In the genomic region with DNA sequence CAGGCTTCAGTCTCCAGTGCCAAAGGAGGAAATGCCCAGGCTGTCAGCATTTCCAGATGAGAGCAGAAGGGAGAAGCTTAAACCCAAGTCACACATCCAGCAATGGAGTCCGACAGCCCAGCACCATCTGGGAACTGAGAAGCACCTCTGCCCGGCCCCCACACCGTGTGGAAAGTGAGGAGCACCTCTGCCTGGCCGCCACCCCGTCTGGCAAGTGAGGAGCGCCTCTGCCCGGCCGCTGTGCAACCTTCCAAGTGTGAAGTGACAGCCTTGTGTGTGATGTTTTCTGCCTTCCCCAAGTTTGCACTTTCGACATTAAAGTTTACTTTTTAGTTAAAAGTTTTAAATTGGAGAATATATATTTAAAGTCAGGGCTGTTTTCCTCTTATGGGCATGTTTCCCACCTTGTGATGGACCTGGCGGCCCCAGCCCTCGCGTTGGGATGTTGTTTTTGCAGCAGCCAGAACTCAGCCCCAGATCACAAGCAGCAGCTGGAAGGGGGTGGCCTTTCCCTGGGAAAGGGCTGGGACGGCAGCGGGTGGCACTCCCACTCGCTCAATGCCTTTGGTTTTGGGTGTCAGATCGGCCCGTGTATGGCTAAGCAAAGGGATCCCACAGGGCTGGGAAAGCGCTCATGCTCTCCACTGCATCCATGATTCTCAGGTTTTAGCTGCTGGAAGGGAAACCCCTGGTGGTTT, we compare ENCODE assay signal across 23 cellular contexts. TPM values are rescaled to one million over a fixed set of nuclear protein-coding genes. Genes with fewer than 3 reads are reported as not detected.
DNase-seq lines count a peak whose midpoint lies in the region; ATAC-seq, FAIRE-seq and TF ChIP-seq lines count a peak whose summit lies in the region.
"Had no signal": no experiment of that assay in that cellular context is flagged by ENCODE, and none has a peak within 500 bp of the region (broad histone marks: within the 10 kb centered on the region; RNA-seq: fewer than 3 reads in every experiment).

No MANE protein-coding gene starts in this region.

- TF ChIP-seq CTCF in MCF 10A (IDR thresholded peaks at IDR 0.05; ENCODE audit: unreplicated experiment) (no peak), breast epithelium (IDR thresholded peaks at IDR 0.05) (no peak), K562 (IDR thresholded peaks at IDR 0.05 in 2 of 3, conservative IDR thresholded peaks at IDR 0.05 in 1 of 3; ENCODE audit: insufficient read depth in 2 of 3, low read depth in 1 of 3, low read length in 3 of 3) (no peak), tibial artery (IDR thresholded peaks at IDR 0.05) (no peak)

- intact Hi-C loops in MCF 10A (cut with micrococcal nuclease): no loop called here
- intact Hi-C loops in breast epithelium (cut with DNase I; ENCODE audit: low total_unique reads): no loop called here
- intact Hi-C loops in K562 (cut with micrococcal nuclease): no loop called here
- intact Hi-C loops in tibial artery (cut with DNase I; ENCODE audit: low total_unique reads): no loop called here

- peak; percentile 35 for ATAC-seq in K562
- ATAC-seq: Panc1 had no signal

- H3K9me1 ChIP-seq in K562 (ENCODE audit: control insufficient read depth, insufficient read depth, low read length): no peaks in the 10 kb centered on the region

- TSS peak; percentile 51 for BruUV-seq in MCF 10A (replicated peaks; lab: Mats Ljungman, UMichigan)
- no TSS peak for BruUV-seq in K562 (replicated peaks; lab: Mats Ljungman, UMichigan)

- TF ChIP-seq POLR2A in breast epithelium (IDR thresholded peaks at IDR 0.05): no peak
- TF ChIP-seq POLR2A in K562 (conservative IDR thresholded peaks at IDR 0.05): no peak

- no peaks in the 10 kb centered on the region for H3K9me3 Mint-ChIP-seq in MCF 10A (ENCODE audit: unreplicated experiment)
- H3K9me3 Mint-ChIP-seq: CD4-positive, alpha-beta T cell; H9; T-helper 1 cell treated with Interleukin-12 subunit alpha and Interleukin-12 subunit beta and Interleukin-4 antibody, amounts not matched to agents 30 μg/mL and 1 μg/mL, for 36 hours had no signal

- no peak overlapping the region for H3K4me3 Mint-ChIP-seq in MCF 10A (ENCODE audit: unreplicated experiment)
- H3K4me3 Mint-ChIP-seq: B cell; CD4-positive, alpha-beta T cell; H9; T-helper 1 cell treated with Interleukin-12 subunit alpha and Interleukin-12 subunit beta and Interleukin-4 antibody, amounts not matched to agents 30 μg/mL and 1 μg/mL, for 36 hours had no signal

- H3K4me1 ChIP-seq in breast epithelium (no peaks in the 10 kb centered on the region), K562 (replicated peaks in 1 of 2; ENCODE audit: control insufficient read depth in 2 of 2, insufficient read depth in 2 of 2, low read length in 2 of 2) (peaks cover 0 to 48% of the 10 kb centered on the region in 2 experiments; a peak in 2 of 5 replicates), tibial artery (peaks cover 0 to 12% (median 0%) of the 10 kb centered on the region in 4 donors)
- H3K4me1 ChIP-seq: SJCRH30 had no signal

- CTCF ChIA-PET in MCF 10A (lab: Yijun Ruan, JAX) (no interaction called here), K562 (lab: Yijun Ruan, JAX; ENCODE audit: low intra/inter-chr PET ratio) (no interaction called here)

- in situ Hi-C loops in K562 (cut with MboI): no loop called here

- H3K4me3 ChIP-seq in breast epithelium (no peak overlapping the region), H7 (ENCODE audit: insufficient read depth, low read depth, low read length) (no peak overlapping the region), K562 (no peak overlapping the region), tibial artery (no peak overlapping the region)
- H3K4me3 ChIP-seq: SJCRH30 had no signal

- no peak overlapping the region for H3K4me2 ChIP-seq in K562 (ENCODE audit: insufficient read depth, low read length)

- H3K27me3 ChIP-seq in breast epithelium (no peaks in the 10 kb centered on the region), H7 (ENCODE audit: control insufficient read depth, insufficient read depth, low read length) (no peaks in the 10 kb centered on the region), K562 (ENCODE audit: control insufficient read depth in 2 of 2, insufficient read depth in 2 of 2, low read length in 2 of 2) (no peaks in the 10 kb centered on the region), tibial artery (no peaks in the 10 kb centered on the region)
- H3K27me3 ChIP-seq: SJCRH30 had no signal

- H3K36me3 ChIP-seq in breast epithelium (no peaks in the 10 kb centered on the region), H7 (replicated peaks; ENCODE audit: control insufficient read depth, insufficient read depth, low read length) (peaks cover 35% of the 10 kb centered on the region), K562 (ENCODE audit: control insufficient read depth, insufficient read depth, low read length) (peaks cover 63% of the 10 kb centered on the region), tibial artery (peaks cover 29 to 59% (median 47%) of the 10 kb centered on the region in 3 donors)

- no peak overlapping the region for H2AFZ ChIP-seq in K562 (ENCODE audit: low read depth, low read length)

- DNase-seq in MCF 10A (ENCODE audit: unreplicated experiment) (no peak), breast epithelium (ENCODE audit: low spot score in 2 of 2) (no peak), H7 (peak; percentile 32), K562 (ENCODE audit: extremely low read depth in 1 of 4, low spot score in 3 of 4) (no peak), tibial artery (no peak), pons (ENCODE audit: low spot score) (no peak), AG08396 (ENCODE audit: low spot score) (no peak)
- DNase-seq: CD4-positive, alpha-beta T cell; COR-L47; GDM1; H9; KG1; NCI-H1105; NCI-H2029 treated with DMSO at 0.1 percent for 48 hours; NCI-H2171; NCI-H345; NCI-H524; NCI-H82 had no signal

- H3K27ac ChIP-seq in breast epithelium: no peak overlapping the region
- H3K27ac ChIP-seq in K562 (ENCODE audit: extremely low read depth, low read depth, low read length): no peak overlapping the region
- H3K27ac ChIP-seq in tibial artery: no peak overlapping the region
- H3K27ac ChIP-seq: SJCRH30 had no signal

- no peaks in the 10 kb centered on the region for H3K27me3 Mint-ChIP-seq in MCF 10A (ENCODE audit: insufficient read depth, unreplicated experiment)
- H3K27me3 Mint-ChIP-seq: B cell; CD4-positive, alpha-beta T cell had no signal

- no peak overlapping the region for H3K27ac Mint-ChIP-seq in MCF 10A (ENCODE audit: low read depth, unreplicated experiment)
- H3K27ac Mint-ChIP-seq: B cell; CD4-positive, alpha-beta T cell; T-helper 1 cell treated with Interleukin-12 subunit alpha and Interleukin-12 subunit beta and Interleukin-4 antibody, amounts not matched to agents 30 μg/mL and 1 μg/mL, for 36 hours had no signal

- H3K9me3 ChIP-seq in breast epithelium (no peaks in the 10 kb centered on the region), K562 (replicated peaks; ENCODE audit: control insufficient read depth, insufficient read depth, low read depth, low read length) (no peaks in the 10 kb centered on the region), tibial artery (no peaks in the 10 kb centered on the region)
- H3K9me3 ChIP-seq: SJCRH30 had no signal

- H3K79me2 ChIP-seq in K562 (ENCODE audit: control insufficient read depth, insufficient read depth, low read length): peaks cover 17% of the 10 kb centered on the region

- WGBS in K562 (ENCODE audit: insufficient coverage, low coverage, missing lambda C conversion rate): 83% methylated on average over 18 of the region's 18 CpGs

- H4K20me1 ChIP-seq in K562 (replicated peaks; ENCODE audit: control insufficient read depth, insufficient read depth, low read length): no peaks in the 10 kb centered on the region

- peaks cover 51% of the 10 kb centered on the region for H3K36me3 Mint-ChIP-seq in MCF 10A (ENCODE audit: insufficient read depth, unreplicated experiment)

- H3K9ac ChIP-seq in K562 (ENCODE audit: insufficient read depth in 1 of 2, low read depth in 2 of 2, low read length in 2 of 2): no peak overlapping the region

- no peak for TF ChIP-seq RAD21 in K562 (CRISPR knock-in tag; conservative IDR thresholded peaks at IDR 0.05 in 1 of 2, IDR thresholded peaks at IDR 0.05 in 1 of 2)

- H3K4me1 Mint-ChIP-seq in MCF 10A (ENCODE audit: insufficient read depth, unreplicated experiment): peaks cover 5% of the 10 kb centered on the region

- no peak for TF ChIP-seq EP300 in K562 (IDR thresholded peaks at IDR 0.05; ENCODE audit: low read length)

- no peak for FAIRE-seq in K562 (lab: Jason Lieb, UNC)
- FAIRE-seq: A204.1 had no signal

- POLR2A ChIA-PET in MCF 10A (lab: Yijun Ruan, JAX) (no interaction called here), K562 (lab: Yijun Ruan, JAX) (interaction anchor here (1.4 to 2.5 kb wide), 4 partner anchors 10 to 38 kb away, joined by 3 to 8 read pairs (median 5); partner anchors contain the start of genes ARL16, HGS and SLC25A10)

RNA-seq across cellular contexts. Expression of gene CCDC137, which starts 7.2 kb away (rescaled TPM):
- 23.9 and 27.1 TPM in 2 replicates for total RNA-seq in MCF 10A (2022)
- 10 to 100 TPM in 2 of 3 donors, 1 to 10 TPM in 1; 8.6 to 14.4 (median 11.6) TPM for total RNA-seq in breast epithelium
- total RNA-seq in H7 (2014; rRNA removed; shearing (Covaris generic)): 40.7 and 49.7 TPM in 2 replicates
- 45.8 and 69.3 TPM in 2 replicates for total RNA-seq in K562 (2011; cell fraction: chromatin; rRNA removed; ENCODE audit: low replicate concordance)
- 37.0 and 38.7 TPM in 2 replicates for total RNA-seq in K562 (2011; cell fraction: nucleolus; rRNA removed)
- 27.8 and 51.5 TPM in 2 replicates for total RNA-seq in K562 (2011; cell fraction: nucleoplasm; rRNA removed)
- 56.0 and 64.2 TPM in 2 replicates for total RNA-seq in K562 (2014; rRNA removed)
- 20.0 and 21.4 TPM in 2 replicates for total RNA-seq in K562 (2014; rRNA removed; fragmentation: Illumina TruSeq; extraction: Trizol)
- 47.1 and 48.5 TPM in 2 replicates for total RNA-seq in K562 (2015; rRNA removed; fragmentation: Illumina TruSeq; extraction: Trizol)
- 48.9 and 49.2 TPM in 2 replicates for total RNA-seq in K562 (2021)
- polyA plus RNA-seq in K562 (2011; rRNA removed): 18.9 and 24.8 TPM in 2 replicates
- polyA plus RNA-seq in K562 (2011; cell fraction: cytosol; rRNA removed): 18.3 and 30.6 TPM in 2 replicates
- polyA plus RNA-seq in K562 (2011; cell fraction: nucleus; rRNA removed): 40.1 and 55.8 TPM in 2 replicates
- 28.5 and 39.2 TPM in 2 replicates for polyA plus RNA-seq in K562 (2012)
- polyA plus RNA-seq in K562 (2014; fragmentation: Illumina TruSeq; extraction: Trizol): 38.3 and 41.1 TPM in 2 replicates
- polyA plus RNA-seq in K562 (2014; fragmentation: Nextera tagmentation; extraction: Ambion mirVana): 1 to 10 TPM; 2.3 to 4.1 TPM
- polyA plus RNA-seq in K562 (2014; rRNA removed): 63.7 and 68.1 TPM in 2 replicates
- 4.4 and 4.8 TPM in 2 replicates for polyA minus RNA-seq in K562 (2011; rRNA and poly(A)+ RNA removed)
- polyA minus RNA-seq in K562 (2011; cell fraction: cytosol; rRNA and poly(A)+ RNA removed): 8.5 TPM in 2 replicates
- polyA minus RNA-seq in K562 (2011; cell fraction: nucleus; rRNA and poly(A)+ RNA removed): 9.4 and 17.3 TPM in 2 replicates

RNA-seq across cellular contexts. Expression of gene OXLD1, which starts 7.3 kb away (rescaled TPM):
- 47.6 and 54.8 TPM in 2 replicates for total RNA-seq in MCF 10A (2022)
- 10 to 100 TPM; 34.4 to 43.6 (median 42.6) TPM for total RNA-seq in breast epithelium
- 100 and 115 TPM in 2 replicates for total RNA-seq in H7 (2014; rRNA removed; shearing (Covaris generic))
- 19.4 and 38.5 TPM in 2 replicates for total RNA-seq in K562 (2011; cell fraction: chromatin; rRNA removed; ENCODE audit: low replicate concordance)
- 63.3 and 75.7 TPM in 2 replicates for total RNA-seq in K562 (2011; cell fraction: nucleolus; rRNA removed)
- 44.2 and 51.1 TPM in 2 replicates for total RNA-seq in K562 (2011; cell fraction: nucleoplasm; rRNA removed)
- total RNA-seq in K562 (2014; rRNA removed): 115 and 139 TPM in 2 replicates
- total RNA-seq in K562 (2014; rRNA removed; fragmentation: Illumina TruSeq; extraction: Trizol): 8.5 and 10.3 TPM in 2 replicates
- total RNA-seq in K562 (2015; rRNA removed; fragmentation: Illumina TruSeq; extraction: Trizol): 29.3 and 30.7 TPM in 2 replicates
- total RNA-seq in K562 (2021): 78.8 and 81.0 TPM in 2 replicates
- 36.1 and 45.3 TPM in 2 replicates for polyA plus RNA-seq in K562 (2011; rRNA removed)
- polyA plus RNA-seq in K562 (2011; cell fraction: cytosol; rRNA removed): 58.4 and 135 TPM in 2 replicates
- 88.9 and 153 TPM in 2 replicates for polyA plus RNA-seq in K562 (2011; cell fraction: nucleus; rRNA removed)
- 50.3 and 62.9 TPM in 2 replicates for polyA plus RNA-seq in K562 (2012)
- polyA plus RNA-seq in K562 (2014; fragmentation: Illumina TruSeq; extraction: Trizol): 12.7 and 29.1 TPM in 2 replicates
- 1 to 10 TPM; 4.4 to 7.9 TPM for polyA plus RNA-seq in K562 (2014; fragmentation: Nextera tagmentation; extraction: Ambion mirVana)
- polyA plus RNA-seq in K562 (2014; rRNA removed): 114 and 117 TPM in 2 replicates
- polyA minus RNA-seq in K562 (2011; rRNA and poly(A)+ RNA removed): 9.6 and 11.1 TPM in 2 replicates
- polyA minus RNA-seq in K562 (2011; cell fraction: cytosol; rRNA and poly(A)+ RNA removed): 14.7 and 16.7 TPM in 2 replicates
- 23.0 and 28.5 TPM in 2 replicates for polyA minus RNA-seq in K562 (2011; cell fraction: nucleus; rRNA and poly(A)+ RNA removed)

RNA-seq across cellular contexts. Expression of gene ARL16, which starts 9.9 kb away (rescaled TPM):
- total RNA-seq in MCF 10A (2022) (34.8 and 38.6 TPM in 2 replicates), breast epithelium (10 to 100 TPM; 34.9 to 44.2 (median 37.5) TPM), K562 (2014; rRNA removed) (25.2 and 46.0 TPM in 2 replicates), K562 (2014; rRNA removed; fragmentation: Illumina TruSeq; extraction: Trizol) (18.8 and 21.6 TPM in 2 replicates), K562 (2015; rRNA removed; fragmentation: Illumina TruSeq; extraction: Trizol) (19.7 and 21.3 TPM in 2 replicates), K562 (2021) (18.3 and 22.6 TPM in 2 replicates)
- 47.4 and 74.6 TPM in 2 replicates for total RNA-seq in H7 (2014; rRNA removed; shearing (Covaris generic))
- 40.1 and 78.0 TPM in 2 replicates for total RNA-seq in K562 (2011; cell fraction: chromatin; rRNA removed; ENCODE audit: low replicate concordance)
- 48.6 and 55.2 TPM in 2 replicates for total RNA-seq in K562 (2011; cell fraction: nucleolus; rRNA removed)
- total RNA-seq in K562 (2011; cell fraction: nucleoplasm; rRNA removed): 38.9 and 42.4 TPM in 2 replicates
- polyA plus RNA-seq in K562 (2011; rRNA removed) (29.8 and 30.6 TPM in 2 replicates), K562 (2014; fragmentation: Illumina TruSeq; extraction: Trizol) (25.6 and 32.4 TPM in 2 replicates), K562 (2014; fragmentation: Nextera tagmentation; extraction: Ambion mirVana) (10 to 100 TPM in 1 of 2 experiments, 1 to 10 TPM in 1; 5.4 to 10.4 TPM), K562 (2014; rRNA removed) (32.4 and 34.7 TPM in 2 replicates)
- 36.0 and 45.9 TPM in 2 replicates for polyA plus RNA-seq in K562 (2011; cell fraction: cytosol; rRNA removed)
- 16.8 and 22.9 TPM in 2 replicates for polyA plus RNA-seq in K562 (2011; cell fraction: nucleus; rRNA removed)
- polyA plus RNA-seq in K562 (2012): 26.1 and 26.2 TPM in 2 replicates
- 11.5 and 12.4 TPM in 2 replicates for polyA minus RNA-seq in K562 (2011; rRNA and poly(A)+ RNA removed)
- polyA minus RNA-seq in K562 (2011; cell fraction: cytosol; rRNA and poly(A)+ RNA removed): 5.8 and 6.2 TPM in 2 replicates
- 7.3 and 11.8 TPM in 2 replicates for polyA minus RNA-seq in K562 (2011; cell fraction: nucleus; rRNA and poly(A)+ RNA removed)

RNA-seq across cellular contexts. Expression of gene HGS, which starts 10.1 kb away (rescaled TPM):
- total RNA-seq in MCF 10A (2022): 160 and 178 TPM in 2 replicates
- 10 to 100 TPM; 61.0 to 75.0 (median 64.6) TPM for total RNA-seq in breast epithelium
- 119 and 133 TPM in 2 replicates for total RNA-seq in H7 (2014; rRNA removed; shearing (Covaris generic))
- total RNA-seq in K562 (2011; cell fraction: chromatin; rRNA removed; ENCODE audit: low replicate concordance): 345 and 984 TPM in 2 replicates
- 485 and 495 TPM in 2 replicates for total RNA-seq in K562 (2011; cell fraction: nucleolus; rRNA removed)
- total RNA-seq in K562 (2011; cell fraction: nucleoplasm; rRNA removed): 301 and 334 TPM in 2 replicates
- 96.7 and 99.7 TPM in 2 replicates for total RNA-seq in K562 (2014; rRNA removed)
- total RNA-seq in K562 (2014; rRNA removed; fragmentation: Illumina TruSeq; extraction: Trizol): 55.5 and 77.1 TPM in 2 replicates
- 61.4 and 66.3 TPM in 2 replicates for total RNA-seq in K562 (2015; rRNA removed; fragmentation: Illumina TruSeq; extraction: Trizol)
- 132 and 161 TPM in 2 replicates for total RNA-seq in K562 (2021)
- polyA plus RNA-seq in K562 (2011; rRNA removed): 60.7 and 127 TPM in 2 replicates
- polyA plus RNA-seq in K562 (2011; cell fraction: cytosol; rRNA removed): 55.5 and 141 TPM in 2 replicates
- polyA plus RNA-seq in K562 (2011; cell fraction: nucleus; rRNA removed): 547 and 894 TPM in 2 replicates
- polyA plus RNA-seq in K562 (2012): 81.3 and 125 TPM in 2 replicates
- 126 and 128 TPM in 2 replicates for polyA plus RNA-seq in K562 (2014; fragmentation: Illumina TruSeq; extraction: Trizol)
- 1 to 10 TPM; 3.9 to 9.4 TPM for polyA plus RNA-seq in K562 (2014; fragmentation: Nextera tagmentation; extraction: Ambion mirVana)
- polyA plus RNA-seq in K562 (2014; rRNA removed): 141 and 176 TPM in 2 replicates
- 76.0 and 85.7 TPM in 2 replicates for polyA minus RNA-seq in K562 (2011; rRNA and poly(A)+ RNA removed)
- 50.3 and 53.4 TPM in 2 replicates for polyA minus RNA-seq in K562 (2011; cell fraction: cytosol; rRNA and poly(A)+ RNA removed)
- 113 and 138 TPM in 2 replicates for polyA minus RNA-seq in K562 (2011; cell fraction: nucleus; rRNA and poly(A)+ RNA removed)

RNA-seq across cellular contexts. Expression of gene PDE6G, which starts 17.4 kb away (rescaled TPM):
- total RNA-seq in MCF 10A (2022) (not detected in 2 replicates), breast epithelium (1 to 10 TPM in 1 of 3 donors, not detected in 2; 1.9 TPM), K562 (2014; rRNA removed) (0.59 TPM in 1 of 2 replicates, not detected in the other), K562 (2014; rRNA removed; fragmentation: Illumina TruSeq; extraction: Trizol) (not detected in 2 replicates), K562 (2015; rRNA removed; fragmentation: Illumina TruSeq; extraction: Trizol) (not detected in 2 replicates), K562 (2021) (not detected in 2 replicates)
- total RNA-seq in H7 (2014; rRNA removed; shearing (Covaris generic)): 19.0 and 22.7 TPM in 2 replicates
- 0.32 TPM in 1 of 2 replicates, not detected in the other for total RNA-seq in K562 (2011; cell fraction: chromatin; rRNA removed; ENCODE audit: low replicate concordance)
- not detected in 2 replicates for total RNA-seq in K562 (2011; cell fraction: nucleolus; rRNA removed)
- total RNA-seq in K562 (2011; cell fraction: nucleoplasm; rRNA removed): not detected in 2 replicates
- polyA plus RNA-seq in K562 (2011; rRNA removed) (0.14 and 0.19 TPM in 2 replicates), K562 (2014; fragmentation: Illumina TruSeq; extraction: Trizol) (0.18 TPM in 1 of 2 replicates, not detected in the other), K562 (2014; fragmentation: Nextera tagmentation; extraction: Ambion mirVana) (not detected), K562 (2014; rRNA removed) (not detected in 2 replicates)
- 0.55 and 1.1 TPM in 2 replicates for polyA plus RNA-seq in K562 (2011; cell fraction: cytosol; rRNA removed)
- 0.37 TPM in 1 of 2 replicates, not detected in the other for polyA plus RNA-seq in K562 (2011; cell fraction: nucleus; rRNA removed)
- 0.10 TPM in 1 of 2 replicates, not detected in the other for polyA plus RNA-seq in K562 (2012)
- polyA minus RNA-seq in K562 (2011; rRNA and poly(A)+ RNA removed): not detected in 2 replicates
- not detected in 2 replicates for polyA minus RNA-seq in K562 (2011; cell fraction: cytosol; rRNA and poly(A)+ RNA removed)
- polyA minus RNA-seq in K562 (2011; cell fraction: nucleus; rRNA and poly(A)+ RNA removed): not detected in 2 replicates
